Comparison of ENCODE assay signal across 8 cellular contexts in the genomic region with DNA sequence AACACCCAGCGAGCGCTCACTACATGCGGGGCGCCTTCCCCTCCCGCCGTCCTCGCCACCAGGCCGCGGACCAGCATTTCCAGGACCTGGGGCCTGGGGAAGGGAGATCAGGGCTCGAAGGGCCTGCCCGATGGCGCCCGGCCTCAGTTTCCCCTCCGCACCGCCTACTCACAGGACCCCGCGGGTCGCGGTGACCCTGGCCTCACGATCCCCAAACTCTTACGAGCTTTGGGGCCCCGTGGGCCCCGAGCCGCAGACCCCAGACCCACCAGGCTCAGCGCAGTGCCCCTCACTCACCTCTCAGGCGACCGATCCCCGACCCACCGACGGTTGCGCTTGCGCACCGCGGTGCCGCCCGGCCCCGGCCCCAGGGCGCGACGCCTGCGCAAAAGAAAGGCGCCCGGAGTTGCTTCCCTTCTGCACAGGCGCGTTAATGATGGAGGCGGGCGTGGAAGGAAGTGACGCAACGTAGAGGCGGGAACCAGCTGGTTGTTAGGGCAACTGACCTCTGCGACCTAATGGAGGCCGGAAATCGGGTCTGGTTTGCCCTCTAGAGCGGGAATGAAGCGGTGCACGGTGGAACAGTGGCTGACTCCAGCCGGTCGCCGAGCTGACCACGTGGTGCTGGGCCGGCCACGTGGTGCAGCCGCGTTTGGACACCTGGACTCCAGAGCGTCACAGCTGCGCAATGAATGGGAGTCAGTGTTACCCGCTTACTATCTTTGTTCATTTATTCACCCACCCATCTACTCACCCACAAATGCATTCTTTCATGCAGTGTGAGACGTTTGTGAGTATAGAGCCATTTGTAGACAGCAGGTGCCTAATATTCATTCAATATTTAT. TPM values are rescaled to one million over a fixed set of nuclear protein-coding genes. Genes with fewer than 3 reads are reported as not detected.
DNase-seq lines count a peak whose midpoint lies in the region; ATAC-seq and TF ChIP-seq lines count a peak whose summit lies in the region.

TSS of gene SGTA (minus strand) at position 338 of the 845 bp plus-strand sequence. CDS start 14,205 bp downstream, outside the sequence.

- peak within 1 kb of the TSS; percentile 82 for H3K27ac ChIP-seq in CD4-positive, CD25-positive, alpha-beta regulatory T cell (ENCODE audit: insufficient read depth, low read length, poor library complexity, severe bottlenecking)
- peak within 1 kb of the TSS; percentile 82 to 91 for H3K27ac ChIP-seq in left lung

- DNase-seq in CD4-positive, CD25-positive, alpha-beta regulatory T cell, result peak; percentile 94 to 98 (median 97)
- DNase-seq in NCI-H774 (lab: John Stamatoyannopoulos, UW) (peak; percentile 98), dermis blood vessel endothelial cell (peak; percentile 100), left lung (peak; percentile 97 to 99)
- peak; percentile 95 to 96 for DNase-seq in activated CD4-positive, alpha-beta T cell treated with anti-CD3 and anti-CD28 coated beads, Interleukin-2, amount 50 U/mL, for 4 hours
- peak; percentile 90 to 95 for DNase-seq in stimulated activated CD4-positive, alpha-beta T cell treated with anti-CD3 and anti-CD28 coated beads, Interleukin-2, amount 100 ng/mL, for 48 hours

- no peaks in the 10 kb centered on the region for H3K27me3 ChIP-seq in CD4-positive, CD25-positive, alpha-beta regulatory T cell (ENCODE audit: control insufficient read depth, insufficient read depth, low read length)
- no peaks in the 10 kb centered on the region for H3K27me3 ChIP-seq in left lung

- peak within 1 kb of the TSS; percentile 94 to 97 (median 95) for H3K27ac Mint-ChIP-seq in CD4-positive, CD25-positive, alpha-beta regulatory T cell

- peak within 1 kb of the TSS; percentile 75 for H3K4me3 ChIP-seq in CD4-positive, CD25-positive, alpha-beta regulatory T cell (ENCODE audit: low read depth, low read length)
- peak within 1 kb of the TSS; percentile 96 to 97 for H3K4me3 ChIP-seq in left lung

- H3K9me3 ChIP-seq in CD4-positive, CD25-positive, alpha-beta regulatory T cell (ENCODE audit: control insufficient read depth in 2 of 2, low read length in 2 of 2), result no peaks in the 10 kb centered on the region
- H3K9me3 ChIP-seq in left lung, result no peaks in the 10 kb centered on the region

- H3K4me1 Mint-ChIP-seq in CD4-positive, CD25-positive, alpha-beta regulatory T cell, result peaks cover 17 to 71% (median 38%) of the 10 kb centered on the region in 4 donors

- H3K27me3 Mint-ChIP-seq in CD4-positive, CD25-positive, alpha-beta regulatory T cell, result peaks cover 4% of the 10 kb centered on the region

- H3K4me1 ChIP-seq in CD4-positive, CD25-positive, alpha-beta regulatory T cell (ENCODE audit: control insufficient read depth, insufficient read depth, low read length, poor library complexity, severe bottlenecking), result peaks cover 43% of the 10 kb centered on the region
- H3K4me1 ChIP-seq in left lung, result peaks cover 26 to 55% of the 10 kb centered on the region in 2 donors

- TF ChIP-seq CTCF in left lung (IDR thresholded peaks at IDR 0.05), result peak; percentile 24 to 55

- no peaks in the 10 kb centered on the region for H3K36me3 Mint-ChIP-seq in CD4-positive, CD25-positive, alpha-beta regulatory T cell

- intact Hi-C loops in left lung (cut with DNase I), result no loop called here

- H3K4me3 Mint-ChIP-seq in CD4-positive, CD25-positive, alpha-beta regulatory T cell, result peak within 1 kb of the TSS; percentile 87 to 91 (median 90)

- peak; percentile 66 to 67 for ATAC-seq in CD4-positive, CD25-positive, alpha-beta regulatory T cell (ENCODE audit: low read depth in 2 of 2)
- ATAC-seq in GM19395 (IDR thresholded peaks at IDR 0.05; ENCODE audit: unreplicated experiment) (peak; percentile 72), HG03565 (IDR thresholded peaks at IDR 0.05; ENCODE audit: unreplicated experiment) (peak; percentile 61), left lung (peak; percentile 88)

- peaks cover 3% of the 10 kb centered on the region for H3K36me3 ChIP-seq in CD4-positive, CD25-positive, alpha-beta regulatory T cell (ENCODE audit: control insufficient read depth, insufficient read depth, low read length)
- peaks cover 0 to 8% of the 10 kb centered on the region in 2 donors for H3K36me3 ChIP-seq in left lung

- H3K9me3 Mint-ChIP-seq in CD4-positive, CD25-positive, alpha-beta regulatory T cell, result peaks cover 0 to 2% (median 0%) of the 10 kb centered on the region in 7 donors

RNA-seq across cellular contexts. Expression of gene SGTA, which starts in this region (rescaled TPM):
- 35.7 TPM for total RNA-seq in CD4-positive, CD25-positive, alpha-beta regulatory T cell
- polyA plus RNA-seq in CD4-positive, CD25-positive, alpha-beta regulatory T cell, result 10 to 100 TPM; 28.2 to 35.3 (median 31.5) TPM
- total RNA-seq in dermis blood vessel endothelial cell (45.4 and 65.4 TPM in 2 replicates), left lung (10 to 100 TPM; 39.6 to 46.3 TPM)

Comparison
In these comparisons a context has a peak if more than half of its experiments do, and no peak if none do; other contexts are left out.
1. Peak in every context shown above with its lines: DNase-seq, ATAC-seq, H3K4me3 ChIP-seq and H3K27ac ChIP-seq.